In genomic region chr3:2862366-2862765, GRCh38 we compare ENCODE assay signal across 15 cellular contexts.
DNase-seq lines count a peak whose midpoint lies in the region; ATAC-seq and TF ChIP-seq lines count a peak whose summit lies in the region.
"Had no signal": no experiment of that assay in that cellular context is flagged by ENCODE, and none has a peak within 500 bp of the region (broad histone marks: within the 10 kb centered on the region; RNA-seq: fewer than 3 reads in every experiment).

No MANE protein-coding gene starts in this region.

- H3K36me3 ChIP-seq in hepatocyte (replicated peaks; ENCODE audit: insufficient read depth, low read depth) (no peaks in the 10 kb centered on the region), right lobe of liver (no peaks in the 10 kb centered on the region)

- H3K27ac ChIP-seq in hepatocyte (peak overlapping the region; percentile 51), right lobe of liver (peak overlapping the region; percentile 81 to 90 (median 84))
- H3K27ac ChIP-seq: 22Rv1, A549, C4-2B had no signal

- no peaks in the 10 kb centered on the region for H3K9me3 ChIP-seq in hepatocyte (ENCODE audit: low read depth)
- no peaks in the 10 kb centered on the region for H3K9me3 ChIP-seq in right lobe of liver
- H3K9me3 ChIP-seq: A549, Caco-2 had no signal

- no peaks in the 10 kb centered on the region for H3K79me2 ChIP-seq in hepatocyte

- H3K9me2 ChIP-seq in hepatocyte (replicated peaks; ENCODE audit: insufficient read depth): no peaks in the 10 kb centered on the region

- no peak overlapping the region for H2AFZ ChIP-seq in hepatocyte

- ATAC-seq in Right ventricle myocardium inferior: peak; percentile 57
- no peak for ATAC-seq in left ventricle myocardium superior
- peak; percentile 80 to 90 (median 84) for ATAC-seq in right lobe of liver
- no peak for ATAC-seq in omental fat pad (ENCODE audit: low FRiP score)
- ATAC-seq in GM21526 (IDR thresholded peaks at IDR 0.05; ENCODE audit: low FRiP score, unreplicated experiment): no peak
- ATAC-seq: A549 had no signal

- peaks cover 11% of the 10 kb centered on the region for H3K4me1 ChIP-seq in hepatocyte (ENCODE audit: insufficient read depth)
- peaks cover 0 to 37% (median 7%) of the 10 kb centered on the region in 4 donors for H3K4me1 ChIP-seq in right lobe of liver
- H3K4me1 ChIP-seq: A549 had no signal

- H3K4me3 ChIP-seq in hepatocyte: no peak overlapping the region
- no peak overlapping the region for H3K4me3 ChIP-seq in right lobe of liver
- H3K4me3 ChIP-seq: A549 had no signal

- DNase-seq in Right ventricle myocardium inferior (ENCODE audit: missing footprints): no peak
- DNase-seq in left ventricle myocardium superior: no peak
- DNase-seq in hepatocyte (ENCODE audit: low spot score): no peak
- no peak for DNase-seq in right lobe of liver
- DNase-seq in omental fat pad (ENCODE audit: low spot score): no peak
- DNase-seq in GM13976 (ENCODE audit: low spot score): no peak
- DNase-seq: AML-193; CD4-positive, alpha-beta T cell; H9; KBM-7 had no signal

- H3K27me3 ChIP-seq in hepatocyte: no peaks in the 10 kb centered on the region
- H3K27me3 ChIP-seq in right lobe of liver: no peaks in the 10 kb centered on the region

- no peak for TF ChIP-seq CTCF in hepatocyte (IDR thresholded peaks at IDR 0.05; ENCODE audit: poor library complexity)
- no peak for TF ChIP-seq CTCF in right lobe of liver (IDR thresholded peaks at IDR 0.05)
- TF ChIP-seq CTCF in omental fat pad (IDR thresholded peaks at IDR 0.05): no peak
- TF ChIP-seq CTCF in GM13976 (IDR thresholded peaks at IDR 0.05; ENCODE audit: borderline replicate concordance, control extremely low read depth, extremely low read depth, insufficient read depth, missing control alignments): no peak

- H3K4me2 ChIP-seq in hepatocyte: no peak overlapping the region
- H3K4me2 ChIP-seq: A549 had no signal

- in situ Hi-C loops in GM13976 (cut with MboI; ENCODE audit: low sequenced_read_pairs, unreplicated experiment): no loop called here

- intact Hi-C loops in Right ventricle myocardium inferior (cut with DNase I) (no loop called here), left ventricle myocardium superior (cut with micrococcal nuclease) (no loop called here), right lobe of liver (cut with DNase I) (no loop called here)

- 86% methylated on average over 1 of the region's 1 CpG for WGBS in hepatocyte (ENCODE audit: low lambda C conversion rate, missing lambda C conversion rate)
- 19% methylated on average over 1 of the region's 1 CpG for WGBS in right lobe of liver (ENCODE audit: insufficient coverage, low coverage, low lambda C conversion rate, missing lambda C conversion rate)

- no peaks in the 10 kb centered on the region for H4K20me1 ChIP-seq in hepatocyte (ENCODE audit: insufficient read depth, poor library complexity, severe bottlenecking)

- TF ChIP-seq POLR2A in right lobe of liver (IDR thresholded peaks at IDR 0.05): no peak

Comparison
In these comparisons a context has a peak if more than half of its experiments do, and no peak if none do; other contexts are left out.
1. ATAC-seq: peak in Right ventricle myocardium inferior (single experiment) and right lobe of liver (4 of 4); none in left ventricle myocardium superior (single experiment), omental fat pad (single experiment) and GM21526 (single experiment).